Comparison of ENCODE assay signal across 23 cellular contexts in the genomic region with DNA sequence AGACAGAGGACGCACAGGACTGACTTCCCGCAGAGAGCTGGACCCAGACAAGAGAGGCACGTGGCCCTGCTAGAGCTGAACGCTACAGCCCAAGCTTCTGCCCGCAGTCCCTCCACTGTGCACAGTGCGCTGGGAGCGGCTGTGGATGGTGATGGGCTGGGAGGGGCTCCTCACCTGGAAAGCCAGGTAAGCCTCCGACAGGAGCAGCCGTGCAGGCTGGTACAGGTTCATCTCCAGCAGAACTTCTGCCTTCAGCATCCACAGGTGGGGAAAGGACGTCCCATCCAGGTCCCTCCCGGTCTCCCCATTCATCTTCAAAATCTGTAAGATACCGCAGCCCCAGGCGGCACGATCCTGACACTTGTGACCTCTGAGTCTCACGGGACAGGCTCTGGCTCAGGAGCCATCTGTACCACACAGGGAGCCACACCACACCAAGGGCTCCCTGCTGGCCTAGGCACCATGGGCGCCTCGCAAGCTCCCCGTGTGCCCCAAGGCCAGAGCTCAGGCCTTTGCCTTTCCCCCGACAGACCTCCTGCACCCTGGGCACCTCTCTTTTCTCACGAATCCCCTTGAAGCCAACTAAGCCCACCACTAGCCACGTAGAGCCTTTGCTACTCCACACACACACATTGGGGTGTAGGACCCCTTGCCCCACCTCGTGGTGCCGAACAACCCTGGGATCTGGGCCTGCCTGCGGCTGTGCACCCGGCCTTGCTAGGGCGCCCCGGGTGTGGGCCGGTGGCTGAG.
DNase-seq lines count a peak whose midpoint lies in the region; ATAC-seq and TF ChIP-seq lines count a peak whose summit lies in the region.
"Had no signal": no experiment of that assay in that cellular context is flagged by ENCODE, and none has a peak within 500 bp of the region (broad histone marks: within the 10 kb centered on the region; RNA-seq: fewer than 3 reads in every experiment).

No MANE protein-coding gene starts in this region.

- peak; percentile 5 for DNase-seq in activated CD8-positive, alpha-beta memory T cell treated with anti-CD3 and anti-CD28 coated beads, Interleukin-2, amount 50 U/mL, for 4 hours
- no peak for DNase-seq in activated CD8-positive, alpha-beta memory T cell treated with anti-CD3 and anti-CD28 coated beads for 24 hours
- DNase-seq in H9 (peak; percentile 24), islet precursor cell (peak; percentile 44), RWPE1 (ENCODE audit: low spot score) (no peak)
- DNase-seq in stimulated activated effector memory CD8-positive, alpha-beta T cell treated with anti-CD3 and anti-CD28 coated beads, Interleukin-12 subunit alpha, Interleukin-12 subunit beta, amount 100 ng/mL, for 72 hours (ENCODE audit: low spot score in 2 of 2): no peak
- DNase-seq: 8988T; activated CD4-positive, alpha-beta T cell treated with anti-CD3 and anti-CD28 coated beads, Interleukin-2, amount 50 U/mL, for 48 hours; activated naive CD8-positive, alpha-beta T cell treated with anti-CD3 and anti-CD28 coated beads, Interleukin-2, amount 50 U/mL, for 24 hours; AML-193; brain microvascular endothelial cell; DMS79; KG1; NCI-H1694 treated with DMSO at 0.1 percent for 48 hours; NCI-H226; stimulated activated naive B cell treated with anti-CD40 and anti-IgM and Interleukin-4, amounts not matched to agents 10 μg/mL and 1 μg/mL and 100 μg/mL, for 72 hours; trophoblast cell had no signal

- no peak overlapping the region for H2BK12ac ChIP-seq in H9 (ENCODE audit: insufficient read length, low read depth, low read length)

- no peak overlapping the region for H4K8ac ChIP-seq in H9 (replicated peaks; ENCODE audit: insufficient read length, low read depth, low read length)

- no peak overlapping the region for H2BK5ac ChIP-seq in H9 (ENCODE audit: insufficient read length, low read length)

- no peak overlapping the region for H2BK15ac ChIP-seq in H9 (ENCODE audit: low read depth, low read length)

- H3K9me3 Mint-ChIP-seq in H9: peaks cover 1 to 8% of the 10 kb centered on the region in 2 experiments; a peak in 4 of 5 replicates
- H3K9me3 Mint-ChIP-seq in stimulated activated effector memory CD8-positive, alpha-beta T cell treated with anti-CD3 and anti-CD28 coated beads, Interleukin-12 subunit alpha, Interleukin-12 subunit beta, amount 100 ng/mL, for 72 hours: no peaks in the 10 kb centered on the region
- H3K9me3 Mint-ChIP-seq: activated naive CD8-positive, alpha-beta T cell treated with anti-CD3 and anti-CD28 coated beads, Interleukin-2, amount 50 U/mL, for 24 hours; T-helper 1 cell treated with Interleukin-12 subunit alpha and Interleukin-12 subunit beta and Interleukin-4 antibody, amounts not matched to agents 30 μg/mL and 1 μg/mL, for 36 hours had no signal

- POLR2A ChIA-PET in RWPE1 (lab: Yijun Ruan, JAX; ENCODE audit: low non-redundant PET): no interaction called here

- no peak overlapping the region for H3K4me3 Mint-ChIP-seq in H9
- no peak overlapping the region for H3K4me3 Mint-ChIP-seq in stimulated activated effector memory CD8-positive, alpha-beta T cell treated with anti-CD3 and anti-CD28 coated beads, Interleukin-12 subunit alpha, Interleukin-12 subunit beta, amount 100 ng/mL, for 72 hours
- H3K4me3 Mint-ChIP-seq: activated naive CD8-positive, alpha-beta T cell treated with anti-CD3 and anti-CD28 coated beads, Interleukin-2, amount 50 U/mL, for 24 hours; stimulated activated naive B cell treated with anti-CD40 and anti-IgM and Interleukin-4, amounts not matched to agents 10 μg/mL and 1 μg/mL and 100 μg/mL, for 72 hours; T-helper 1 cell treated with Interleukin-12 subunit alpha and Interleukin-12 subunit beta and Interleukin-4 antibody, amounts not matched to agents 30 μg/mL and 1 μg/mL, for 36 hours had no signal

- H2BK20ac ChIP-seq in H9 (ENCODE audit: low read depth, low read length, poor library complexity, severe bottlenecking): no peak overlapping the region

- H4K91ac ChIP-seq in H9 (ENCODE audit: insufficient read length, low read depth, low read length): no peak overlapping the region

- H3K4ac ChIP-seq in H9 (ENCODE audit: low read depth, low read length): no peak overlapping the region

- no peak overlapping the region for H3K56ac ChIP-seq in H9 (ENCODE audit: insufficient read length, low read depth, low read length)

- peak overlapping the region; percentile 60 for H3K18ac ChIP-seq in H9 (ENCODE audit: insufficient read length, low read depth, low read length)

- no peak overlapping the region for H2AK5ac ChIP-seq in H9 (ENCODE audit: insufficient read length, low read length)

- WGBS in H9 (ENCODE audit: extremely low coverage, insufficient read length, low lambda C conversion rate): no CpG with 5 or more reads among the region's 28 CpGs

- CTCF ChIA-PET in RWPE1 (lab: Yijun Ruan, JAX): interaction anchor here (0.5 kb wide), 1 partner anchor 212 kb away, joined by 3 read pairs; no protein-coding TSS in a partner anchor

- no peaks in the 10 kb centered on the region for H4K20me1 ChIP-seq in H9 (ENCODE audit: control insufficient read depth, insufficient read depth, insufficient read length)

- peaks cover 3 to 10% of the 10 kb centered on the region in 2 experiments; a peak in 3 of 4 replicates for H3K4me1 Mint-ChIP-seq in H9
- H3K4me1 Mint-ChIP-seq in stimulated activated effector memory CD8-positive, alpha-beta T cell treated with anti-CD3 and anti-CD28 coated beads, Interleukin-12 subunit alpha, Interleukin-12 subunit beta, amount 100 ng/mL, for 72 hours: peaks cover 8% of the 10 kb centered on the region

- H3K14ac ChIP-seq in H9 (ENCODE audit: insufficient read depth, low read length): no peak overlapping the region

- H3K27ac ChIP-seq in H9 (ENCODE audit: insufficient read length, low read depth, low read length) (no peak overlapping the region), RWPE1 (no peak overlapping the region)
- H3K27ac ChIP-seq: brain microvascular endothelial cell, coronary artery, SJCRH30, VCaP had no signal

- peaks cover 0 to 1% (median 0%) of the 10 kb centered on the region in 3 experiments; a peak in 1 of 7 replicates for H3K36me3 Mint-ChIP-seq in H9 (ENCODE audit: insufficient read depth in 1 of 3, low read depth in 3 of 3)
- no peaks in the 10 kb centered on the region for H3K36me3 Mint-ChIP-seq in stimulated activated effector memory CD8-positive, alpha-beta T cell treated with anti-CD3 and anti-CD28 coated beads, Interleukin-12 subunit alpha, Interleukin-12 subunit beta, amount 100 ng/mL, for 72 hours
- H3K36me3 Mint-ChIP-seq: stimulated activated naive B cell treated with anti-CD40 and anti-IgM and Interleukin-4, amounts not matched to agents 10 μg/mL and 1 μg/mL and 100 μg/mL, for 72 hours had no signal

- H2AFZ ChIP-seq in H9 (ENCODE audit: low read length): no peak overlapping the region

- no peak overlapping the region for H3K23ac ChIP-seq in H9 (ENCODE audit: insufficient read length, low read depth, low read length)

- peak; percentile 25 for ATAC-seq in stimulated activated effector memory CD8-positive, alpha-beta T cell treated with anti-CD3 and anti-CD28 coated beads, Interleukin-12 subunit alpha, Interleukin-12 subunit beta, amount 100 ng/mL, for 72 hours
- ATAC-seq in GM19397 (IDR thresholded peaks at IDR 0.05; ENCODE audit: unreplicated experiment) (no peak), GM18502 (IDR thresholded peaks at IDR 0.05; ENCODE audit: poor library complexity, unreplicated experiment) (no peak)
- ATAC-seq: activated naive CD8-positive, alpha-beta T cell treated with anti-CD3 and anti-CD28 coated beads, Interleukin-2, amount 50 U/mL, for 24 hours; stimulated activated naive B cell treated with anti-CD40 and anti-IgM and Interleukin-4, amounts not matched to agents 10 μg/mL and 1 μg/mL and 100 μg/mL, for 72 hours had no signal

- H3K27me3 Mint-ChIP-seq in H9 (ENCODE audit: low read depth): peaks cover 8% of the 10 kb centered on the region; the same call in 1 of the 2 replicates

- peak overlapping the region in 1 of 3 experiments; percentile 87; a peak in 1 of 7 replicates for H3K27ac Mint-ChIP-seq in H9
- H3K27ac Mint-ChIP-seq in stimulated activated effector memory CD8-positive, alpha-beta T cell treated with anti-CD3 and anti-CD28 coated beads, Interleukin-12 subunit alpha, Interleukin-12 subunit beta, amount 100 ng/mL, for 72 hours: no peak overlapping the region
- H3K27ac Mint-ChIP-seq: activated naive CD8-positive, alpha-beta T cell treated with anti-CD3 and anti-CD28 coated beads, Interleukin-2, amount 50 U/mL, for 24 hours; stimulated activated naive B cell treated with anti-CD40 and anti-IgM and Interleukin-4, amounts not matched to agents 10 μg/mL and 1 μg/mL and 100 μg/mL, for 72 hours; T-helper 1 cell treated with Interleukin-12 subunit alpha and Interleukin-12 subunit beta and Interleukin-4 antibody, amounts not matched to agents 30 μg/mL and 1 μg/mL, for 36 hours had no signal

- H3K4me2 ChIP-seq in H9 (ENCODE audit: insufficient read depth, insufficient read length, low read length): no peak overlapping the region

- no peak for TF ChIP-seq CTCF in H9 (conservative IDR thresholded peaks at IDR 0.05)
- TF ChIP-seq CTCF in RWPE1 (conservative IDR thresholded peaks at IDR 0.05; ENCODE audit: low read depth): no peak

- H3K23me2 ChIP-seq in H9 (ENCODE audit: insufficient read length, low read depth, low read length, poor library complexity, severe bottlenecking): no peaks in the 10 kb centered on the region

- no peak overlapping the region for H4K5ac ChIP-seq in H9 (ENCODE audit: insufficient read length, low read depth, low read length)

- H3T11ph ChIP-seq in H9 (ENCODE audit: low read length): no peak overlapping the region

- H2BK120ac ChIP-seq in H9 (ENCODE audit: low read depth, low read length, poor library complexity, severe bottlenecking): no peak overlapping the region

- no peaks in the 10 kb centered on the region for H3K9me3 ChIP-seq in H9 (ENCODE audit: control insufficient read depth, low read depth, low read length)
- H3K9me3 ChIP-seq: SJCRH30 had no signal

- H3K4me1 ChIP-seq in H9 (ENCODE audit: insufficient read depth, low read length): no peaks in the 10 kb centered on the region
- H3K4me1 ChIP-seq: SJCRH30 had no signal

- no peaks in the 10 kb centered on the region for H3K79me2 ChIP-seq in H9 (ENCODE audit: insufficient read depth, low read length)

- no peak overlapping the region for H3K9ac ChIP-seq in H9 (ENCODE audit: extremely low read depth, insufficient read length, low read length)

- H3K79me1 ChIP-seq in H9 (ENCODE audit: insufficient read depth, low read depth, low read length, poor library complexity, severe bottlenecking): no peaks in the 10 kb centered on the region

- H3K27me3 ChIP-seq in H9 (ENCODE audit: insufficient read depth, low read length): no peaks in the 10 kb centered on the region
- H3K27me3 ChIP-seq: brain microvascular endothelial cell, SJCRH30 had no signal

Comparison
In these comparisons a context has a peak if more than half of its experiments do, and no peak if none do; other contexts are left out.
1. DNase-seq: peak in activated CD8-positive, alpha-beta memory T cell treated with anti-CD3 and anti-CD28 coated beads, Interleukin-2, amount 50 U/mL, for 4 hours (single experiment), H9 (single experiment) and islet precursor cell (single experiment); none in activated CD8-positive, alpha-beta memory T cell treated with anti-CD3 and anti-CD28 coated beads for 24 hours (single experiment), stimulated activated effector memory CD8-positive, alpha-beta T cell treated with anti-CD3 and anti-CD28 coated beads, Interleukin-12 subunit alpha, Interleukin-12 subunit beta, amount 100 ng/mL, for 72 hours (0 of 2) and RWPE1 (single experiment).